Comparison of ENCODE assay signal across 8 cellular contexts in genomic region chr22:40177738-40178416, GRCh38. TPM values are rescaled to one million over a fixed set of nuclear protein-coding genes. Genes with fewer than 3 reads are reported as not detected.
DNase-seq lines count a peak whose midpoint lies in the region; ATAC-seq and TF ChIP-seq lines count a peak whose summit lies in the region.

TSS of gene TNRC6B (plus strand) at chr22:40177925. CDS start at chr22:40178136, 211 bp downstream.

- TF ChIP-seq EP300 in tibial nerve (IDR thresholded peaks at IDR 0.05) = peak; percentile 27 to 100

- H4K20me1 ChIP-seq in osteoblast (ENCODE audit: insufficient read depth, low read length) = peaks cover 21% of the 10 kb centered on the region

- peak within 1 kb of the TSS; percentile 93 for H3K27ac Mint-ChIP-seq in activated naive CD8-positive, alpha-beta T cell treated with anti-CD3 and anti-CD28 coated beads for 36 hours

- H3K4me2 ChIP-seq in osteoblast (ENCODE audit: insufficient read depth, low read length) = peak within 1 kb of the TSS; percentile 93

- intact Hi-C loops in head of caudate nucleus (cut with DNase I) = loop anchor here (5.0 kb wide), 2 partner anchors 131 to 169 kb away; partner anchors contain the start of gene ADSL

- no peaks in the 10 kb centered on the region for H3K27me3 Mint-ChIP-seq in activated naive CD8-positive, alpha-beta T cell treated with anti-CD3 and anti-CD28 coated beads for 36 hours

- H3K36me3 Mint-ChIP-seq in activated naive CD8-positive, alpha-beta T cell treated with anti-CD3 and anti-CD28 coated beads for 36 hours = peaks cover 7% of the 10 kb centered on the region

- H3K4me1 Mint-ChIP-seq in activated naive CD8-positive, alpha-beta T cell treated with anti-CD3 and anti-CD28 coated beads for 36 hours = peaks cover 49% of the 10 kb centered on the region

- H3K9me3 Mint-ChIP-seq in activated naive CD8-positive, alpha-beta T cell treated with anti-CD3 and anti-CD28 coated beads for 36 hours = no peaks in the 10 kb centered on the region

- H3K9me3 ChIP-seq in SK-N-MC (ENCODE audit: low read depth, low read length) (no peaks in the 10 kb centered on the region), osteoblast (ENCODE audit: low read depth, low read length) (no peaks in the 10 kb centered on the region), tibial nerve (no peaks in the 10 kb centered on the region)

- H3K9ac ChIP-seq in SK-N-MC (ENCODE audit: insufficient read length) = peak within 1 kb of the TSS; percentile 100

- no peaks in the 10 kb centered on the region for H3K27me3 ChIP-seq in osteoblast (ENCODE audit: insufficient read depth, low read length)
- no peaks in the 10 kb centered on the region for H3K27me3 ChIP-seq in tibial nerve

- H2AFZ ChIP-seq in osteoblast (ENCODE audit: low read length) = peak within 1 kb of the TSS; percentile 83

- peak within 1 kb of the TSS; percentile 86 for H3K4me3 Mint-ChIP-seq in activated naive CD8-positive, alpha-beta T cell treated with anti-CD3 and anti-CD28 coated beads for 36 hours

- H3K36me3 ChIP-seq in SK-N-MC (ENCODE audit: insufficient read depth, low read length) = no peaks in the 10 kb centered on the region
- H3K36me3 ChIP-seq in osteoblast (ENCODE audit: insufficient read depth, low read length) = no peaks in the 10 kb centered on the region
- no peaks in the 10 kb centered on the region for H3K36me3 ChIP-seq in tibial nerve

- peak; percentile 92 for TF ChIP-seq POLR2A in tibial nerve (IDR thresholded peaks at IDR 0.05)

- H3K79me2 ChIP-seq in osteoblast (ENCODE audit: insufficient read depth, low read length) = peaks cover 50% of the 10 kb centered on the region

- peak; percentile 81 for ATAC-seq in HG02571 (IDR thresholded peaks at IDR 0.05; ENCODE audit: unreplicated experiment)

- WGBS in tibial nerve, 2 donors = 1% methylated on average over 10 of the region's 10 CpGs

- H3K27ac ChIP-seq in SK-N-MC (peak within 1 kb of the TSS; percentile 96), osteoblast (ENCODE audit: low read depth, low read length) (peak within 1 kb of the TSS; percentile 91), tibial nerve (peak within 1 kb of the TSS; percentile 77 to 91 (median 84))

- H3K4me1 ChIP-seq in osteoblast (ENCODE audit: insufficient read depth, low read length) (peaks cover 39% of the 10 kb centered on the region), tibial nerve (peaks cover 3 to 70% (median 39%) of the 10 kb centered on the region in 4 donors)

- H3K4me3 ChIP-seq in GM08714 (ENCODE audit: low read length) (peak within 1 kb of the TSS; percentile 96), SK-N-MC (peak within 1 kb of the TSS; percentile 93), osteoblast (ENCODE audit: insufficient read depth, low read length) (peak within 1 kb of the TSS; percentile 81), tibial nerve (peak within 1 kb of the TSS; percentile 48 to 68 (median 64))

- TF ChIP-seq CTCF in osteoblast (IDR thresholded peaks at IDR 0.05; ENCODE audit: extremely low read depth, low read depth, low read length) (no peak), tibial nerve (IDR thresholded peaks at IDR 0.05) (peak in 1 of 5 experiments; percentile 41)

- peak; percentile 84 for DNase-seq in NCI-H1048 (lab: John Stamatoyannopoulos, UW)
- peak; percentile 96 for DNase-seq in SK-N-MC (ENCODE audit: low read depth, low spot score)
- peak; percentile 73 for DNase-seq in activated naive CD8-positive, alpha-beta T cell treated with anti-CD3 and anti-CD28 coated beads for 36 hours
- DNase-seq in head of caudate nucleus = peak in 41 of 42 donors; percentile 58 to 97 (median 85)
- peak; percentile 78 for DNase-seq in osteoblast (ENCODE audit: insufficient read length, low spot score, missing footprints)
- DNase-seq in tibial nerve (ENCODE audit: low spot score in 2 of 2) = peak; percentile 43 to 92

RNA-seq across cellular contexts. Expression of gene TNRC6B, which starts in this region (rescaled TPM):
- total RNA-seq in activated naive CD8-positive, alpha-beta T cell treated with anti-CD3 and anti-CD28 coated beads for 36 hours = 10 to 100 TPM; 35.9 to 37.5 TPM
- total RNA-seq in osteoblast (26.4 and 33.9 TPM in 2 replicates), tibial nerve (10 to 100 TPM; 41.8 to 50.9 (median 47.8) TPM)

Comparison
In these comparisons a context has a peak if more than half of its experiments do, and no peak if none do; other contexts are left out.
1. Peak in every context shown above with its lines: DNase-seq, ATAC-seq, H3K4me3 ChIP-seq and H3K27ac ChIP-seq.